In the genomic region with DNA sequence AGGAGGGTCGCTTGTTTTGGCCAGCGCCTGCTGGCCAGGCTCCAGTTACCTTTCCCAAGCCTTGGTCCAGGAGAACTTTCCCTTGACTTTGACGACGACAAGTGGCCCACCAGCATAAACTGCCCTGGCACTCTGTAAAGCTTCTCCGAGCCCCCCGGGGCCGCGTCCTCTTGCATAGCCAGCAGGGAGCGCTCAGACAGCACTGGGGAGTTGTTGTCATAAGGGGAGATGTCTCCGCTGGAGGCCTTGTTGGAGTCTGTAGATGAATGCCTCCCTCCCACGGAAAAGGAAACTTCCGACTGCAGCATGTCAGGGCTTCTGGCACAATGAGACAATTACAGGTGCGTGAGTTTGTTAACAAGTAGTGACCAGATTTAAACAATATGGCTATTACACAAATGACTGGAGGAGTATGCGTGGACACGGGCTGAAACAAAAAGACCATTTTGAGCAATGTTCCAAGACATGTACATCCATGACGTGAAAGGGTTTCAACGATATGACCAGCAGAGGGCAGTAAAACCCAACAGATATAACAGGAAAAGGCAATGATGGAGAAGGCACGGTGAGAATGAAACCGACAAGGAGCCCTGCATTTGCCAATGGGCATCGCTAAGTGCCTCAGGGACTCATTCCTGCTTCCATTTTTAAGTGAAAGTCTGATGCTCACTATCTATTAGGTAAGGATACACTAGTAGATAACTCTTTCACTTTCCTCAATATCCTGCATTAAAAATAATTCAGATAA, we compare ENCODE assay signal across 9 cellular contexts. TPM values are rescaled to one million over a fixed set of nuclear protein-coding genes. Genes with fewer than 3 reads are reported as not detected.
A peak's percentile ranks its signal among the peaks of the same experiment; 100 is the strongest.
DNase-seq lines count a peak whose midpoint lies in the region; ATAC-seq, FAIRE-seq and TF ChIP-seq lines count a peak whose summit lies in the region.
"Had no signal": no experiment of that assay in that cellular context is flagged by ENCODE, and none has a peak within 500 bp of the region (broad histone marks: within the 10 kb centered on the region; RNA-seq: fewer than 3 reads in every experiment).

No MANE protein-coding gene starts in this region.

- peak overlapping the region; percentile 33 for H3K4me3 Mint-ChIP-seq in Calu3 (ENCODE audit: low read depth, unreplicated experiment)
- no peak overlapping the region for H3K4me3 Mint-ChIP-seq in nephron progenitor cell
- H3K4me3 Mint-ChIP-seq: activated naive CD8-positive, alpha-beta T cell had no signal

- FAIRE-seq in urothelium cell line (lab: Jason Lieb, UNC): no peak

- CTCF ChIA-PET in Calu3 (lab: Charles Lee): no interaction called here

- H3K9me3 Mint-ChIP-seq in Calu3 (ENCODE audit: low read depth, unreplicated experiment): no peaks in the 10 kb centered on the region
- peaks cover 22% of the 10 kb centered on the region for H3K9me3 Mint-ChIP-seq in nephron progenitor cell

- intact Hi-C loops in Calu3 (cut with micrococcal nuclease; ENCODE audit: unreplicated experiment): loop anchor here (1.0 to 10.0 kb wide), 6 partner anchors 121 to 628 kb away; no protein-coding TSS in a partner anchor

- H3K27ac Mint-ChIP-seq in Calu3 (ENCODE audit: unreplicated experiment) (no peak overlapping the region), nephron progenitor cell (no peak overlapping the region)
- H3K27ac Mint-ChIP-seq: activated naive CD8-positive, alpha-beta T cell had no signal

- H3K27me3 Mint-ChIP-seq in Calu3 (ENCODE audit: unreplicated experiment) (no peaks in the 10 kb centered on the region), nephron progenitor cell (ENCODE audit: low read depth, poor library complexity) (no peaks in the 10 kb centered on the region)

- peaks cover 10% of the 10 kb centered on the region for H3K4me1 Mint-ChIP-seq in Calu3 (ENCODE audit: low read depth, unreplicated experiment)
- peaks cover 4% of the 10 kb centered on the region for H3K4me1 Mint-ChIP-seq in nephron progenitor cell

- H3K36me3 Mint-ChIP-seq in Calu3 (ENCODE audit: insufficient read depth, unreplicated experiment) (no peaks in the 10 kb centered on the region), nephron progenitor cell (ENCODE audit: low read depth) (no peaks in the 10 kb centered on the region)
- H3K36me3 Mint-ChIP-seq: activated naive CD8-positive, alpha-beta T cell had no signal

- ATAC-seq in GM19452 (IDR thresholded peaks at IDR 0.05; ENCODE audit: unreplicated experiment): peak; percentile 67

- TF ChIP-seq CTCF in Calu3 (IDR thresholded peaks at IDR 0.05; ENCODE audit: unreplicated experiment): no peak
- TF ChIP-seq CTCF in nephron progenitor cell (IDR thresholded peaks at IDR 0.05): peak; percentile 58

- peak; percentile 67 for DNase-seq in Calu3
- DNase-seq in HS-27A (ENCODE audit: low read depth): peak; percentile 27
- peak; percentile 52 for DNase-seq in NCI-H774 (lab: John Stamatoyannopoulos, UW)
- DNase-seq in activated CD8-positive, alpha-beta memory T cell treated with anti-CD3 and anti-CD28 coated beads, Interleukin-2, amount 50 U/mL, for 48 hours: peak; percentile 46
- DNase-seq in fibroblast of gingiva (ENCODE audit: low read depth): peak; percentile 63
- DNase-seq in nephron progenitor cell: peak; percentile 49
- peak; percentile 35 for DNase-seq in urothelium cell line (ENCODE audit: low spot score)

- no TSS peak for BruUV-seq in Calu3 (replicated peaks; lab: Mats Ljungman, UMichigan)

RNA-seq across cellular contexts. Expression of gene HCCS, which starts 33.0 kb away (rescaled TPM):
- total RNA-seq in Calu3 (2022): 47.1 and 49.1 TPM in 2 replicates

Comparison
In these comparisons a context has a peak if more than half of its experiments do, and no peak if none do; other contexts are left out.
1. Peak in every context shown above with its lines: DNase-seq and ATAC-seq.